Comparison of ENCODE assay signal across 8 cellular contexts in genomic region chr14:32078794-32079663, GRCh38. TPM values are rescaled to one million over a fixed set of nuclear protein-coding genes. Genes with fewer than 3 reads are reported as not detected.
DNase-seq lines count a peak whose midpoint lies in the region; ATAC-seq and TF ChIP-seq lines count a peak whose summit lies in the region.

No MANE protein-coding gene starts in this region.

- peaks cover 7% of the 10 kb centered on the region for H4K20me1 ChIP-seq in DOHH2 (ENCODE audit: control insufficient read depth, insufficient read depth, low read depth, low read length)

- H3K36me3 ChIP-seq in DOHH2 (ENCODE audit: control insufficient read depth, low read length), result no peaks in the 10 kb centered on the region
- H3K36me3 ChIP-seq in NT2/D1 (ENCODE audit: insufficient read depth, insufficient read length, low read length), result no peaks in the 10 kb centered on the region
- H3K36me3 ChIP-seq in naive thymus-derived CD4-positive, alpha-beta T cell (ENCODE audit: control insufficient read depth in 2 of 3, insufficient read depth in 3 of 3, low read length in 3 of 3), result peaks cover 0 to 15% (median 0%) of the 10 kb centered on the region in 3 experiments

- peak overlapping the region; percentile 93 for H3K9ac ChIP-seq in NT2/D1 (ENCODE audit: insufficient read length, low read depth)

- H3K27ac Mint-ChIP-seq in naive thymus-derived CD4-positive, alpha-beta T cell, result peak overlapping the region in 7 of 9 donors; percentile 3 to 97 (median 91)

- H3K4me1 ChIP-seq in DOHH2 (ENCODE audit: control insufficient read depth, low read length) (peaks cover 17% of the 10 kb centered on the region), NT2/D1 (ENCODE audit: insufficient read depth, insufficient read length) (no peaks in the 10 kb centered on the region)
- peaks cover 0 to 4% of the 10 kb centered on the region in 2 donors for H3K4me1 ChIP-seq in naive thymus-derived CD4-positive, alpha-beta T cell (ENCODE audit: control insufficient read depth in 2 of 2, insufficient read depth in 2 of 2, low read length in 2 of 2)

- peaks cover 15% of the 10 kb centered on the region for H3F3A ChIP-seq in DOHH2 (ENCODE audit: control insufficient read depth, insufficient read depth)

- CTCF ChIA-PET in naive thymus-derived CD4-positive, alpha-beta T cell (lab: Charles Lee), result no interaction called here

- DNase-seq in NT2/D1 (ENCODE audit: low read depth, low spot score) (no peak), occipital lobe (lab: John Stamatoyannopoulos, UW) (no peak), COLO829 (ENCODE audit: low spot score) (no peak)
- peak in 1 of 9 donors; percentile 28 for DNase-seq in naive thymus-derived CD4-positive, alpha-beta T cell

- H3K79me2 ChIP-seq in DOHH2 (ENCODE audit: control insufficient read depth, low read length), result peaks cover 44% of the 10 kb centered on the region

- H3K4me3 ChIP-seq in DOHH2 (ENCODE audit: low read length) (peak overlapping the region; percentile 90), NT2/D1 (ENCODE audit: insufficient read length, low read depth) (peak overlapping the region; percentile 87)
- H3K4me3 ChIP-seq in naive thymus-derived CD4-positive, alpha-beta T cell (ENCODE audit: low read length), result peak overlapping the region; percentile 90

- peaks cover 22% of the 10 kb centered on the region for H3K27me3 ChIP-seq in DOHH2 (ENCODE audit: control insufficient read depth, low read length)
- H3K27me3 ChIP-seq in NT2/D1 (ENCODE audit: insufficient read depth, insufficient read length), result no peaks in the 10 kb centered on the region
- H3K27me3 ChIP-seq in naive thymus-derived CD4-positive, alpha-beta T cell (ENCODE audit: control insufficient read depth in 2 of 2, insufficient read depth in 2 of 2, low read length in 2 of 2), result peaks cover 0 to 6% of the 10 kb centered on the region in 2 donors

- intact Hi-C loops in naive thymus-derived CD4-positive, alpha-beta T cell (cut with micrococcal nuclease), result loop anchor here (1.0 to 10.0 kb wide), 7 partner anchors 8 to 1524 kb away; partner anchors contain the start of genes DTD2 (in 1 of the 2), G2E3 (in 1 of the 2), NUBPL (in 1 of the 2) and SCFD1 (in 1 of the 2)

- H3K4me3 Mint-ChIP-seq in naive thymus-derived CD4-positive, alpha-beta T cell, result peak overlapping the region; percentile 67 to 100 (median 98)

- H3K9me3 Mint-ChIP-seq in naive thymus-derived CD4-positive, alpha-beta T cell, result peaks cover 0 to 2% (median 0%) of the 10 kb centered on the region in 11 donors

- peaks cover 31 to 66% (median 50%) of the 10 kb centered on the region in 7 donors for H3K4me1 Mint-ChIP-seq in naive thymus-derived CD4-positive, alpha-beta T cell

- no peak overlapping the region for H3K27ac ChIP-seq in DOHH2 (ENCODE audit: low read depth, low read length)
- H3K27ac ChIP-seq in cingulate gyrus (ENCODE audit: low read depth, low read length), result peak overlapping the region; percentile 94
- H3K27ac ChIP-seq in naive thymus-derived CD4-positive, alpha-beta T cell (ENCODE audit: low read depth, low read length), result no peak overlapping the region

- H3K9me3 ChIP-seq in DOHH2 (ENCODE audit: control insufficient read depth, insufficient read depth, low read length) (no peaks in the 10 kb centered on the region), NT2/D1 (ENCODE audit: insufficient read depth, low read length) (no peaks in the 10 kb centered on the region)
- no peaks in the 10 kb centered on the region for H3K9me3 ChIP-seq in naive thymus-derived CD4-positive, alpha-beta T cell (ENCODE audit: control insufficient read depth in 2 of 3, low read length in 3 of 3)

- peak overlapping the region; percentile 87 for H3K4me2 ChIP-seq in DOHH2 (ENCODE audit: low read length)

- H3K36me3 Mint-ChIP-seq in naive thymus-derived CD4-positive, alpha-beta T cell, result peaks cover 0 to 4% (median 0%) of the 10 kb centered on the region in 5 donors

- no peak for ATAC-seq in naive thymus-derived CD4-positive, alpha-beta T cell
- ATAC-seq in HG03280 (IDR thresholded peaks at IDR 0.05; ENCODE audit: unreplicated experiment), result no peak
- no peak for ATAC-seq in GM18907 (IDR thresholded peaks at IDR 0.05; ENCODE audit: unreplicated experiment)

- peaks cover 0 to 18% (median 0%) of the 10 kb centered on the region in 5 donors for H3K27me3 Mint-ChIP-seq in naive thymus-derived CD4-positive, alpha-beta T cell

- POLR2A ChIA-PET in naive thymus-derived CD4-positive, alpha-beta T cell (lab: Charles Lee), result interaction anchor here (3.3 kb wide), 1 partner anchor 134 kb away, joined by 22 read pairs; no protein-coding TSS in a partner anchor

- TF ChIP-seq CTCF in DOHH2 (IDR thresholded peaks at IDR 0.05; ENCODE audit: low read depth, low read length, poor library complexity, severe bottlenecking), result no peak

- H3K9me2 ChIP-seq in DOHH2 (replicated peaks; ENCODE audit: control insufficient read depth, low read length), result no peaks in the 10 kb centered on the region

RNA-seq across cellular contexts. Expression of gene ARHGAP5, which starts 1.9 kb away (rescaled TPM):
- 10 to 100 TPM; 37.9 to 98.2 (median 56.2) TPM for total RNA-seq in naive thymus-derived CD4-positive, alpha-beta T cell
- 10 to 100 TPM; 26.6 to 32.6 TPM for polyA plus RNA-seq in naive thymus-derived CD4-positive, alpha-beta T cell
- 453 TPM for total RNA-seq in occipital lobe
